ENCODE assay signal across 20 cellular contexts in genomic region chr12:59600174-59600573, GRCh38. TPM values are rescaled to one million over a fixed set of nuclear protein-coding genes. Genes with fewer than 3 reads are reported as not detected.
DNase-seq lines count a peak whose midpoint lies in the region; ATAC-seq and TF ChIP-seq lines count a peak whose summit lies in the region.
"Had no signal": no experiment of that assay in that cellular context is flagged by ENCODE, and none has a peak within 500 bp of the region (broad histone marks: within the 10 kb centered on the region; RNA-seq: fewer than 3 reads in every experiment).

No MANE protein-coding gene starts in this region.

- TF ChIP-seq CTCF in HFFc6 (IDR thresholded peaks at IDR 0.05) (no peak; the same call in 1 of the 2 replicates), coronary artery (IDR thresholded peaks at IDR 0.05) (no peak)

- no peaks in the 10 kb centered on the region for H3K27me3 Mint-ChIP-seq in activated CD4-positive, alpha-beta T cell treated with anti-CD3 and anti-CD28 coated beads, Interleukin-2, amount 10 ng/mL, durations not matched to agents 24 days and 14 days
- H3K27me3 Mint-ChIP-seq in HFFc6 (ENCODE audit: insufficient read depth), result peaks cover 3% of the 10 kb centered on the region; the same call in 1 of the 2 replicates
- H3K27me3 Mint-ChIP-seq: stimulated activated naive B cell treated with anti-CD40 and anti-IgM and Interleukin-4, amounts not matched to agents 10 μg/mL and 1 μg/mL and 100 μg/mL, for 72 hours had no signal

- no peaks in the 10 kb centered on the region for H3K9me3 Mint-ChIP-seq in activated CD4-positive, alpha-beta T cell treated with anti-CD3 and anti-CD28 coated beads, Interleukin-2, amount 10 ng/mL, durations not matched to agents 24 days and 14 days
- H3K9me3 Mint-ChIP-seq in HFFc6, result no peaks in the 10 kb centered on the region
- H3K9me3 Mint-ChIP-seq: CD8-positive, alpha-beta T cell; stimulated activated naive B cell treated with anti-CD40 and anti-IgM and Interleukin-4, amounts not matched to agents 10 μg/mL and 1 μg/mL and 100 μg/mL, for 72 hours had no signal

- peaks cover 45% of the 10 kb centered on the region for H3K36me3 Mint-ChIP-seq in activated CD4-positive, alpha-beta T cell treated with anti-CD3 and anti-CD28 coated beads, Interleukin-2, amount 10 ng/mL, durations not matched to agents 24 days and 14 days (ENCODE audit: low read depth)
- H3K36me3 Mint-ChIP-seq in HFFc6 (ENCODE audit: low read depth), result peaks cover 34% of the 10 kb centered on the region

- H3K4me1 Mint-ChIP-seq in activated CD4-positive, alpha-beta T cell treated with anti-CD3 and anti-CD28 coated beads, Interleukin-2, amount 10 ng/mL, durations not matched to agents 24 days and 14 days, result peaks cover 36% of the 10 kb centered on the region
- H3K4me1 Mint-ChIP-seq in HFFc6 (ENCODE audit: low read depth), result peaks cover 47% of the 10 kb centered on the region

- ATAC-seq in HG02885 (IDR thresholded peaks at IDR 0.05; ENCODE audit: poor library complexity, unreplicated experiment) (no peak), GM21619 (IDR thresholded peaks at IDR 0.05; ENCODE audit: unreplicated experiment) (no peak)
- ATAC-seq: CD8-positive, alpha-beta T cell; left ventricle myocardium superior; mucosa of descending colon; stimulated activated naive B cell treated with anti-CD40 and anti-IgM and Interleukin-4, amounts not matched to agents 10 μg/mL and 1 μg/mL and 100 μg/mL, for 72 hours had no signal

- intact Hi-C loops in activated CD4-positive, alpha-beta T cell treated with anti-CD3 and anti-CD28 coated beads, Interleukin-2, amount 10 ng/mL, durations not matched to agents 24 days and 14 days (cut with micrococcal nuclease), result no loop called here

- no peak overlapping the region for H3K4me3 Mint-ChIP-seq in activated CD4-positive, alpha-beta T cell treated with anti-CD3 and anti-CD28 coated beads, Interleukin-2, amount 10 ng/mL, durations not matched to agents 24 days and 14 days
- H3K4me3 Mint-ChIP-seq in HFFc6, result no peak overlapping the region; the same call in 1 of the 2 replicates
- H3K4me3 Mint-ChIP-seq: CD8-positive, alpha-beta T cell; stimulated activated naive B cell treated with anti-CD40 and anti-IgM and Interleukin-4, amounts not matched to agents 10 μg/mL and 1 μg/mL and 100 μg/mL, for 72 hours had no signal

- no peak overlapping the region for H3K27ac Mint-ChIP-seq in activated CD4-positive, alpha-beta T cell treated with anti-CD3 and anti-CD28 coated beads, Interleukin-2, amount 10 ng/mL, durations not matched to agents 24 days and 14 days
- no peak overlapping the region for H3K27ac Mint-ChIP-seq in HFFc6
- H3K27ac Mint-ChIP-seq: stimulated activated naive B cell treated with anti-CD40 and anti-IgM and Interleukin-4, amounts not matched to agents 10 μg/mL and 1 μg/mL and 100 μg/mL, for 72 hours had no signal

- peak overlapping the region; percentile 99 for H3K27ac ChIP-seq in coronary artery
- H3K27ac ChIP-seq: HL-60, SJSA1 had no signal

- H3K4me3 ChIP-seq in coronary artery (no peak overlapping the region), skeletal muscle cell (ENCODE audit: low read depth, low read length) (no peak overlapping the region)
- H3K4me3 ChIP-seq: mucosa of descending colon, SJSA1 had no signal

- DNase-seq in activated CD4-positive, alpha-beta T cell treated with anti-CD3 and anti-CD28 coated beads, Interleukin-2, amount 10 ng/mL, durations not matched to agents 24 days and 14 days, result peak; percentile 2
- DNase-seq in activated CD4-positive, alpha-beta T cell treated with anti-CD3 and anti-CD28 coated beads for 4 hours, result no peak
- peak; percentile 17 for DNase-seq in HFFc6
- DNase-seq in coronary artery (ENCODE audit: low spot score), result no peak
- DNase-seq in skeletal muscle cell (ENCODE audit: low read depth), result peak; percentile 15
- no peak for DNase-seq in NCI-H526 treated with DMSO at 0.1 percent for 48 hours (lab: John Stamatoyannopoulos, UW)
- DNase-seq: activated CD4-positive, CD25-positive, alpha-beta regulatory T cell treated with anti-CD3 and anti-CD28 coated beads, Interleukin-2, amount 50 U/mL, for 72 hours; activated gamma-delta T cell treated with Interleukin-2 at 50 U/mL for 16 hours; CD8-positive, alpha-beta T cell; DND-41; left ventricle myocardium superior; mucosa of descending colon; NCI-H1105; stimulated activated CD4-positive, alpha-beta T cell treated with anti-CD3 and anti-CD28 coated beads, Interleukin-15, amount 100 ng/mL, for 24 hours; stimulated activated naive B cell treated with anti-CD40 and anti-IgM and Interleukin-4, amounts not matched to agents 10 μg/mL and 1 μg/mL and 100 μg/mL, for 72 hours; trophoblast cell had no signal

RNA-seq across cellular contexts. Expression of gene SLC16A7, which starts 4.3 kb away (rescaled TPM):
- total RNA-seq in activated CD4-positive, alpha-beta T cell treated with anti-CD3 and anti-CD28 coated beads, Interleukin-2, amount 10 ng/mL, durations not matched to agents 24 days and 14 days, result 43.7 and 44.2 TPM in 2 replicates
- 10 to 100 TPM; 38.3 to 49.6 (median 41.7) TPM for total RNA-seq in HFFc6 (2021; fragmentation: NEBNext Ultra II Directional; extraction: Animal tissue kit (Norgen Biotek cat#: 25700))

Comparison
In these comparisons a context has a peak if more than half of its experiments do, and no peak if none do; other contexts are left out.
1. DNase-seq: peak in activated CD4-positive, alpha-beta T cell treated with anti-CD3 and anti-CD28 coated beads, Interleukin-2, amount 10 ng/mL, durations not matched to agents 24 days and 14 days (single experiment), HFFc6 (single experiment) and skeletal muscle cell (single experiment); none in activated CD4-positive, alpha-beta T cell treated with anti-CD3 and anti-CD28 coated beads for 4 hours (0 of 2), coronary artery (single experiment) and NCI-H526 treated with DMSO at 0.1 percent for 48 hours (single experiment).